15 cellular contexts compared by ENCODE assay signal in the genomic region with DNA sequence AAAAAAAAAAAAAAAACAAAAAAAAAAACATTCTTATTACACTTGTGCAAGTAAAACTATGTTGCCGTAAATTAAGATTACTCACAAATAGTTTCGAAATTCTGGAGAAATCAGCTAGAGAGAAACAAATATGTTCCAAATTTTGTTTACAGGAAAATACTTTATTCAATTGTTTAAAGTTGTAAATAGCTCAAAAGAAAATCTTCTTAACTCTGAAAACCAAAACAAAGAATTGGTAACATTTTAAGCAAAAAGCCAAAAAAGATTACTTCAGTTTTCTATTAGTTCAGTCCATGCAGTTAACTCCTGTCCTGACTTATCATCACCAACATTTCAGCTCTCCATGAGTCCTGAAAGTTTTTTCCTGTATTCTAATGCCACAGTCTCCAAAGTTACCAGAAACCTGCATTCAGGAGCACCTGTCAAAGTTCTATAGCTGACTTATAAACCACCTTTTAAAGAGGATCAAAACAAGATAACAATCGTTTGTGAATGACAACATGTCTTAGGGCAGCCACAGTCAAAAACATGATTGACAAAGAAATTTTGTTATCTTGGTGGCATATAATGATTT.
"Had no signal": no experiment of that assay in that cellular context is flagged by ENCODE, and none has a peak within 500 bp of the region (broad histone marks: within the 10 kb centered on the region; RNA-seq: fewer than 3 reads in every experiment).

No MANE protein-coding gene starts in this region.

- H3K4me1 ChIP-seq: gastroesophageal sphincter, upper lobe of right lung had no signal

- H3K27me3 ChIP-seq: brain microvascular endothelial cell, gastroesophageal sphincter, ovary, upper lobe of right lung had no signal

- H3K4me3 ChIP-seq: gastroesophageal sphincter, ovary, upper lobe of right lung had no signal

- DNase-seq: amygdala; brain microvascular endothelial cell; immature natural killer cell; left cardiac atrium; mammary epithelial cell; nephron progenitor cell; ovary; stimulated activated CD4-positive, alpha-beta T cell treated with anti-CD3 and anti-CD28 coated beads, Interleukin-15, amount 100 ng/mL, for 24 hours; stimulated activated CD4-positive, alpha-beta T cell treated with anti-CD3 and anti-CD28 coated beads, Interleukin-4, amount 100 ng/mL, for 24 hours; T-helper 2 cell; upper lobe of right lung had no signal

- ATAC-seq: activated CD4-positive, CD25-positive, alpha-beta regulatory T cell treated with anti-CD3 and anti-CD28 coated beads, Interleukin-2, amount 50 U/mL, for 24 hours; activated naive CD4-positive, alpha-beta T cell treated with anti-CD3 and anti-CD28 coated beads, Interleukin-2, amount 50 U/mL, for 72 hours; esophagus mucosa; gastroesophageal sphincter; left cardiac atrium; upper lobe of right lung had no signal

- H3K27ac ChIP-seq: brain microvascular endothelial cell, gastroesophageal sphincter, ovary, upper lobe of right lung had no signal

- H3K36me3 ChIP-seq: brain microvascular endothelial cell, gastroesophageal sphincter, ovary, upper lobe of right lung had no signal

- H3K9me3 ChIP-seq: gastroesophageal sphincter, upper lobe of right lung had no signal
